In genomic region chr6:15325540-15325955, GRCh38 we compare ENCODE assay signal across 18 cellular contexts.
DNase-seq lines count a peak whose midpoint lies in the region; ATAC-seq, FAIRE-seq and TF ChIP-seq lines count a peak whose summit lies in the region.
"Had no signal": no experiment of that assay in that cellular context is flagged by ENCODE, and none has a peak within 500 bp of the region (broad histone marks: within the 10 kb centered on the region; RNA-seq: fewer than 3 reads in every experiment).

No MANE protein-coding gene starts in this region.

- intact Hi-C loops in HepG2 (cut with micrococcal nuclease; ENCODE audit: unreplicated experiment) (loop anchor here (5.0 kb wide), 1 partner anchor 78 kb away; the partner anchor contains the start of gene JARID2), right lobe of liver (cut with DNase I) (no loop called here), A673 (cut with micrococcal nuclease; ENCODE audit: unreplicated experiment) (no loop called here)

- peaks cover 58 to 69% of the 10 kb centered on the region in 2 donors for H3K4me1 Mint-ChIP-seq in effector memory CD8-positive, alpha-beta T cell (ENCODE audit: low read depth in 2 of 2)
- H3K4me1 Mint-ChIP-seq in stimulated activated naive CD8-positive, alpha-beta T cell treated with anti-CD3 and anti-CD28 coated beads, Interleukin-15, amount 100 ng/mL, for 72 hours, result peaks cover 96% of the 10 kb centered on the region
- H3K4me1 Mint-ChIP-seq in type B pancreatic cell (ENCODE audit: unreplicated experiment), result peaks cover 69% of the 10 kb centered on the region

- TF ChIP-seq CTCF in HepG2 (CRISPR knock-in tag; IDR thresholded peaks at IDR 0.05), result no peak
- no peak for TF ChIP-seq CTCF in right lobe of liver (IDR thresholded peaks at IDR 0.05)
- no peak for TF ChIP-seq CTCF in A673 (conservative IDR thresholded peaks at IDR 0.05; ENCODE audit: low read depth, low read length)
- no peak for TF ChIP-seq CTCF in type B pancreatic cell (conservative IDR thresholded peaks at IDR 0.05)

- CTCF ChIA-PET in HepG2 (lab: Yijun Ruan, JAX; ENCODE audit: low intra/inter-chr PET ratio, low total read pairs) (no interaction called here), A673 (lab: Charles Lee) (no interaction called here)

- H3K4me2 ChIP-seq in HepG2 (ENCODE audit: low read depth, low read length), result no peak overlapping the region
- H3K4me2 ChIP-seq: hepatocyte had no signal

- H3K9ac ChIP-seq in HepG2 (ENCODE audit: insufficient read depth, low read depth, low read length) (no peak overlapping the region), SK-N-MC (ENCODE audit: insufficient read length) (no peak overlapping the region)

- no peaks in the 10 kb centered on the region for H3K9me3 Mint-ChIP-seq in effector memory CD8-positive, alpha-beta T cell
- H3K9me3 Mint-ChIP-seq in stimulated activated naive CD8-positive, alpha-beta T cell treated with anti-CD3 and anti-CD28 coated beads, Interleukin-15, amount 100 ng/mL, for 72 hours, result no peaks in the 10 kb centered on the region
- H3K9me3 Mint-ChIP-seq in type B pancreatic cell, result no peaks in the 10 kb centered on the region

- H3K27me3 ChIP-seq in HepG2 (ENCODE audit: control insufficient read depth in 1 of 2, insufficient read depth in 2 of 2, low read length in 2 of 2) (no peaks in the 10 kb centered on the region), right lobe of liver (no peaks in the 10 kb centered on the region), A673 (replicated peaks; ENCODE audit: insufficient read depth, low read depth, low read length, poor library complexity) (no peaks in the 10 kb centered on the region)
- H3K27me3 ChIP-seq: hepatocyte, sigmoid colon had no signal

- H3K9me3 ChIP-seq in HepG2 (ENCODE audit: low read length) (no peaks in the 10 kb centered on the region), right lobe of liver (no peaks in the 10 kb centered on the region), SK-N-MC (ENCODE audit: low read depth, low read length) (no peaks in the 10 kb centered on the region), A673 (ENCODE audit: low read depth, low read length, poor library complexity, severe bottlenecking) (no peaks in the 10 kb centered on the region)
- H3K9me3 ChIP-seq: sigmoid colon, thoracic aorta had no signal

- DNase-seq in HepG2 (ENCODE audit: low spot score) (no peak), right lobe of liver (no peak), SK-N-MC (ENCODE audit: low read depth, low spot score) (no peak), A673 (ENCODE audit: low spot score) (no peak), type B pancreatic cell (ENCODE audit: extremely low spot score, unreplicated experiment) (no peak)
- DNase-seq in effector memory CD8-positive, alpha-beta T cell, result no peak
- no peak for DNase-seq in stimulated activated naive CD8-positive, alpha-beta T cell treated with anti-CD3 and anti-CD28 coated beads, Interleukin-15, amount 100 ng/mL, for 72 hours
- DNase-seq: GF-D8; midbrain; NCI-H1930; NCI-H524; nucleus accumbens; sigmoid colon; stimulated activated CD4-positive, alpha-beta T cell treated with anti-CD3 and anti-CD28 coated beads, Interleukin-2, amount 100 ng/mL, for 24 hours had no signal

- H4K20me1 ChIP-seq in HepG2 (ENCODE audit: insufficient read depth, low read length), result peaks cover 6% of the 10 kb centered on the region; the same call in 1 of the 2 replicates

- no TSS peak for BruUV-seq in HepG2 (replicated peaks; lab: Mats Ljungman, UMichigan)
- BruUV-seq in A673 (replicated peaks; lab: Mats Ljungman, UMichigan), result no TSS peak

- H3K36me3 ChIP-seq in HepG2 (replicated peaks in 1 of 2; ENCODE audit: control insufficient read depth in 1 of 2, insufficient read depth in 2 of 2, low read length in 2 of 2) (no peaks in the 10 kb centered on the region), right lobe of liver (no peaks in the 10 kb centered on the region), SK-N-MC (ENCODE audit: insufficient read depth, low read length) (peaks cover 9% of the 10 kb centered on the region), A673 (ENCODE audit: insufficient read depth, low read length, poor library complexity, severe bottlenecking) (no peaks in the 10 kb centered on the region)
- H3K36me3 ChIP-seq: sigmoid colon, thoracic aorta had no signal

- peak overlapping the region in 1 of 2 donors; percentile 44 for H3K27ac Mint-ChIP-seq in effector memory CD8-positive, alpha-beta T cell
- peak overlapping the region; percentile 97 to 98 for H3K27ac Mint-ChIP-seq in stimulated activated naive CD8-positive, alpha-beta T cell treated with anti-CD3 and anti-CD28 coated beads, Interleukin-15, amount 100 ng/mL, for 72 hours
- H3K27ac Mint-ChIP-seq in type B pancreatic cell, result no peak overlapping the region

- TF ChIP-seq EP300 in HepG2 (IDR thresholded peaks at IDR 0.05; ENCODE audit: low read depth in 2 of 2, low read length in 2 of 2), result no peak
- no peak for TF ChIP-seq EP300 in HepG2 (CRISPR knock-in tag; IDR thresholded peaks at IDR 0.05; ENCODE audit: borderline replicate concordance)

- no peak overlapping the region for H2AFZ ChIP-seq in HepG2 (ENCODE audit: low read length)
- H2AFZ ChIP-seq: hepatocyte had no signal

- H3K27me3 Mint-ChIP-seq in effector memory CD8-positive, alpha-beta T cell, result no peaks in the 10 kb centered on the region
- no peaks in the 10 kb centered on the region for H3K27me3 Mint-ChIP-seq in stimulated activated naive CD8-positive, alpha-beta T cell treated with anti-CD3 and anti-CD28 coated beads, Interleukin-15, amount 100 ng/mL, for 72 hours
- no peaks in the 10 kb centered on the region for H3K27me3 Mint-ChIP-seq in type B pancreatic cell

- POLR2A ChIA-PET in HepG2 (lab: Yijun Ruan, JAX) (no interaction called here), A673 (lab: Charles Lee; ENCODE audit: low non-redundant PET) (no interaction called here)

- H3K36me3 Mint-ChIP-seq in effector memory CD8-positive, alpha-beta T cell (ENCODE audit: insufficient read depth), result peaks cover 6% of the 10 kb centered on the region
- H3K36me3 Mint-ChIP-seq in type B pancreatic cell, result peaks cover 4% of the 10 kb centered on the region

- peak overlapping the region in 1 of 2 donors; percentile 20 for H3K4me3 Mint-ChIP-seq in effector memory CD8-positive, alpha-beta T cell
- H3K4me3 Mint-ChIP-seq in stimulated activated naive CD8-positive, alpha-beta T cell treated with anti-CD3 and anti-CD28 coated beads, Interleukin-15, amount 100 ng/mL, for 72 hours, result peak overlapping the region; percentile 42 to 50
- no peak overlapping the region for H3K4me3 Mint-ChIP-seq in type B pancreatic cell

- no peak for TF ChIP-seq POLR2A in HepG2 (IDR thresholded peaks at IDR 0.05; ENCODE audit: insufficient read depth in 1 of 2, low read depth in 2 of 2, low read length in 2 of 2)
- TF ChIP-seq POLR2A in right lobe of liver (IDR thresholded peaks at IDR 0.05), result no peak

- H3K4me3 ChIP-seq in HepG2 (replicated peaks in 1 of 3; ENCODE audit: insufficient read depth in 1 of 3, low read depth in 2 of 3, low read length in 3 of 3) (no peak overlapping the region), right lobe of liver (no peak overlapping the region), SK-N-MC (no peak overlapping the region), A673 (ENCODE audit: low read depth, low read length, poor library complexity, severe bottlenecking) (no peak overlapping the region)
- H3K4me3 ChIP-seq: hepatocyte, sigmoid colon, thoracic aorta had no signal

- in situ Hi-C loops in HepG2 (cut with HindIII; ENCODE audit: extremely low pct_ligation_motif_present, low pct_unique_long_range_greater_than_20kb), result no loop called here

- no peak for FAIRE-seq in HepG2 (lab: Jason Lieb, UNC)
- FAIRE-seq: H1 had no signal

- no peak for TF ChIP-seq RAD21 in HepG2 (CRISPR knock-in tag; IDR thresholded peaks at IDR 0.05)

- H3K27ac ChIP-seq in HepG2 (ENCODE audit: extremely low read length, insufficient read depth, low read length) (peak overlapping the region; percentile 10), right lobe of liver (no peak overlapping the region), SK-N-MC (peak overlapping the region; percentile 52; the same call in 1 of the 2 replicates), A673 (ENCODE audit: low read depth, low read length, poor library complexity, severe bottlenecking) (no peak overlapping the region)
- H3K27ac ChIP-seq: hepatocyte, sigmoid colon, thoracic aorta had no signal

- H3K4me1 ChIP-seq in HepG2 (ENCODE audit: insufficient read depth, low read length), result peaks cover 52% of the 10 kb centered on the region
- peaks cover 0 to 19% (median 3%) of the 10 kb centered on the region in 4 donors for H3K4me1 ChIP-seq in right lobe of liver
- peaks cover 60% of the 10 kb centered on the region for H3K4me1 ChIP-seq in A673 (ENCODE audit: insufficient read depth, low read length, poor library complexity, severe bottlenecking)

- WGBS in HepG2 (ENCODE audit: low lambda C conversion rate), result 88% methylated on average over 5 of the region's 5 CpGs
- WGBS in right lobe of liver (ENCODE audit: insufficient coverage, low coverage, low lambda C conversion rate, missing lambda C conversion rate), result 54% methylated on average over 5 of the region's 5 CpGs

- ATAC-seq in HepG2 (no peak), right lobe of liver (no peak), GM18909 (IDR thresholded peaks at IDR 0.05; ENCODE audit: poor library complexity, unreplicated experiment) (no peak)
- peak; percentile 45 for ATAC-seq in effector memory CD8-positive, alpha-beta T cell (replicated peaks)
- peak; percentile 52 for ATAC-seq in stimulated activated naive CD8-positive, alpha-beta T cell treated with anti-CD3 and anti-CD28 coated beads, Interleukin-15, amount 100 ng/mL, for 72 hours

- peaks cover 53% of the 10 kb centered on the region for H3K79me2 ChIP-seq in HepG2 (ENCODE audit: insufficient read depth, low read length)

TF ChIP-seq in HepG2, 621 proteins besides CTCF, POLR2A, EP300 and RAD21 (continues in another document):
- TF ChIP-seq ZNF790 (CRISPR knock-in tag; IDR thresholded peaks at IDR 0.05; ENCODE audit: borderline replicate concordance), result 0 out of 2 replicates have a peak, but pooled peaks have one; percentile 44
- TF ChIP-seq ZBTB21 (CRISPR knock-in tag; IDR thresholded peaks at IDR 0.05), result no peak
- TF ChIP-seq IRX3 (CRISPR knock-in tag; IDR thresholded peaks at IDR 0.05; ENCODE audit: borderline replicate concordance, low read depth), result no peak
- TF ChIP-seq ZNF235 (CRISPR knock-in tag; IDR thresholded peaks at IDR 0.05; ENCODE audit: borderline replicate concordance), result no peak
- 0 out of 2 replicates have a peak, but pooled peaks have one; percentile 3 for TF ChIP-seq CEBPG (CRISPR knock-in tag; IDR thresholded peaks at IDR 0.05)
- no peak for TF ChIP-seq DRAP1 (CRISPR knock-in tag; IDR thresholded peaks at IDR 0.05)
- TF ChIP-seq ZMYM4 (CRISPR knock-in tag; IDR thresholded peaks at IDR 0.05), result 0 out of 2 replicates have a peak, but pooled peaks have one; percentile 17

Comparison
In these comparisons a context has a peak if more than half of its experiments do, and no peak if none do; other contexts are left out.
1. H3K27ac ChIP-seq: peak in HepG2 (single experiment) and SK-N-MC (single experiment); none in right lobe of liver (0 of 3) and A673 (single experiment).
2. ATAC-seq: peak in effector memory CD8-positive, alpha-beta T cell (single experiment) and stimulated activated naive CD8-positive, alpha-beta T cell treated with anti-CD3 and anti-CD28 coated beads, Interleukin-15, amount 100 ng/mL, for 72 hours (single experiment); none in HepG2 (single experiment), right lobe of liver (0 of 4) and GM18909 (single experiment).